In the genomic region with DNA sequence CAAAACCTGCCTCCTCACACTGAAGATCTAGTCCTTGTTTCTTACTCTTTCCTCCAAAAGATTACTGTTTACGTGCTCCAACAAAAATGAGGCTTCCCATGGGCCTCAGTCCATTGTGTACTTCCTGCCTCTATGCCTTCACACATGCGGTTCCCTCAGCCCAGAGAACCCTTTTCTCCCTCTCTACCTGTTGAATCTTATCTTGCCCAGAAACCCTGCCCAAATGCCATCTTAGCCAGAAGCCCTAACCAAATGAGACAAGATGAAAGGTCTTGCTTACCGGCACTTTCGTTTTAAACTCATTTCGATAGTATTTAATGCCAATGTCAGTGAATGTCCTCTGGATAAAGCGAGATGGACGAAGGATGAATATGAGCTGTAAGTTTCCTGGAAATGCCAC, we compare ENCODE assay signal across 25 cellular contexts.
"Had no signal": no experiment of that assay in that cellular context is flagged by ENCODE, and none has a peak within 500 bp of the region (broad histone marks: within the 10 kb centered on the region; RNA-seq: fewer than 3 reads in every experiment).

No MANE protein-coding gene starts in this region.

- H3K9me3 Mint-ChIP-seq: mesothelial cell of epicardium; natural killer cell treated with Interleukin-12 subunit alpha and Interleukin-12 subunit beta and Interleukin-15 and Interleukin-18, amount 100 ng/mL, for 72 hours; stimulated activated memory B cell treated with anti-CD40 and anti-IgM and Interleukin-4, amounts not matched to agents 10 μg/mL and 1 μg/mL and 100 μg/mL, for 72 hours had no signal

- H3K4me1 ChIP-seq: left ventricle myocardium inferior, right atrium auricular region, right lobe of liver, stomach, testis, thyroid gland, transverse colon, upper lobe of left lung had no signal

- H3K4me3 ChIP-seq: left ventricle myocardium inferior, lung, mucosa of descending colon, ovary, right atrium auricular region, right lobe of liver, smooth muscle cell, stomach, testis, thyroid gland, transverse colon, upper lobe of left lung had no signal

- H3K4me2 ChIP-seq: smooth muscle cell had no signal

- H3K27me3 ChIP-seq: ovary, right atrium auricular region, right lobe of liver, stomach, testis, thyroid gland, transverse colon, upper lobe of left lung had no signal

- H3K36me3 ChIP-seq: left ventricle myocardium inferior, ovary, right atrium auricular region, right lobe of liver, stomach, thyroid gland, transverse colon, upper lobe of left lung had no signal

- H3K36me3 Mint-ChIP-seq: mesothelial cell of epicardium; natural killer cell treated with Interleukin-12 subunit alpha and Interleukin-12 subunit beta and Interleukin-15 and Interleukin-18, amount 100 ng/mL, for 72 hours; stimulated activated memory B cell treated with anti-CD40 and anti-IgM and Interleukin-4, amounts not matched to agents 10 μg/mL and 1 μg/mL and 100 μg/mL, for 72 hours had no signal

- DNase-seq: hippocampal formation; kidney; left ventricle myocardium inferior; mesendoderm; mucosa of descending colon; naive thymus-derived CD4-positive, alpha-beta T cell; ovary; right lobe of liver; stimulated activated CD4-positive, alpha-beta T cell treated with anti-CD3 and anti-CD28 coated beads, Interleukin-1b, Interleukin-23, amount 100 ng/mL, for 48 hours; stimulated activated CD4-positive, alpha-beta T cell treated with anti-CD3 and anti-CD28 coated beads, Interleukin-2, amount 100 ng/mL, for 48 hours; stimulated activated CD4-positive, alpha-beta T cell treated with anti-CD3 and anti-CD28 coated beads, Interleukin-4, amount 100 ng/mL, for 4 hours; stimulated activated CD8-positive, alpha-beta memory T cell treated with anti-CD3 and anti-CD28 coated beads, Interleukin-4, amount 100 ng/mL, for 48 hours; stimulated activated naive CD8-positive, alpha-beta T cell treated with anti-CD3 and anti-CD28 coated beads, Interleukin-15, Interleukin-2, amounts not matched to agents 100 U/mL and 50 U/mL, for 24 hours; stomach; testis; thyroid gland; transverse colon; upper lobe of left lung had no signal

- H3K27ac ChIP-seq: left ventricle myocardium inferior, ovary, right atrium auricular region, right lobe of liver, stomach, testis, thyroid gland, transverse colon, upper lobe of left lung had no signal

- FAIRE-seq: kidney had no signal

- H3K4me3 Mint-ChIP-seq: mesothelial cell of epicardium; naive thymus-derived CD4-positive, alpha-beta T cell; natural killer cell treated with Interleukin-12 subunit alpha and Interleukin-12 subunit beta and Interleukin-15 and Interleukin-18, amount 100 ng/mL, for 72 hours; stimulated activated memory B cell treated with anti-CD40 and anti-IgM and Interleukin-4, amounts not matched to agents 10 μg/mL and 1 μg/mL and 100 μg/mL, for 72 hours had no signal

- H3K4me1 Mint-ChIP-seq: mesothelial cell of epicardium; stimulated activated memory B cell treated with anti-CD40 and anti-IgM and Interleukin-4, amounts not matched to agents 10 μg/mL and 1 μg/mL and 100 μg/mL, for 72 hours had no signal

- ATAC-seq: mucosa of descending colon; naive thymus-derived CD4-positive, alpha-beta T cell; natural killer cell treated with Interleukin-12 subunit alpha and Interleukin-12 subunit beta and Interleukin-15 and Interleukin-18, amount 100 ng/mL, for 72 hours; right lobe of liver; stimulated activated memory B cell treated with anti-CD40 and anti-IgM and Interleukin-4, amounts not matched to agents 10 μg/mL and 1 μg/mL and 100 μg/mL, for 72 hours; stimulated activated naive CD8-positive, alpha-beta T cell treated with anti-CD3 and anti-CD28 coated beads, Interleukin-15, Interleukin-2, amounts not matched to agents 100 U/mL and 50 U/mL, for 24 hours had no signal

- H3K9me3 ChIP-seq: left ventricle myocardium inferior, mucosa of descending colon, ovary, right atrium auricular region, right lobe of liver, stomach, testis, thyroid gland, transverse colon, upper lobe of left lung had no signal

- H3K27me3 Mint-ChIP-seq: naive thymus-derived CD4-positive, alpha-beta T cell; natural killer cell treated with Interleukin-12 subunit alpha and Interleukin-12 subunit beta and Interleukin-15 and Interleukin-18, amount 100 ng/mL, for 72 hours; progenitor cell of endocrine pancreas had no signal

- H3K27ac Mint-ChIP-seq: mesothelial cell of epicardium; naive thymus-derived CD4-positive, alpha-beta T cell; natural killer cell treated with Interleukin-12 subunit alpha and Interleukin-12 subunit beta and Interleukin-15 and Interleukin-18, amount 100 ng/mL, for 72 hours; progenitor cell of endocrine pancreas; stimulated activated memory B cell treated with anti-CD40 and anti-IgM and Interleukin-4, amounts not matched to agents 10 μg/mL and 1 μg/mL and 100 μg/mL, for 72 hours had no signal
